ENCODE assay signal across 20 cellular contexts in the genomic region with DNA sequence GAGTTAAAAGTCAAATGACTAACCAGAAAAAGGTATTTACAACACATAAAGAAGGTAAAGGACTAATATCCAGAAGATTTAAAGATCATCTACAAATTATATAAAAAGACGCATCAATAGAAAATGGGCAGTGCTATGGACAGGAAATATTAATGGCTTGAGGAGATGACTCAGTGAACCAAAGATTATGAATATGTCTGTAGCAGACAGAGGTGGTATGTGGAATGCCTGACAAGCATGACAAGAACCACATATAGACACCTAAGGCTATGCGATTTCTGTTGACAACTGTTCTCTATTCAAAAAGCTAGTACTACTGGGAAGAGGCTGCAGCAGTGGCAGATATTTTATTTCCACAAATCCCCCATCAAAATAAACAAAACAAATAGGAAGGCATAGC.
"Had no signal": no experiment of that assay in that cellular context is flagged by ENCODE, and none has a peak within 500 bp of the region (broad histone marks: within the 10 kb centered on the region; RNA-seq: fewer than 3 reads in every experiment).

No MANE protein-coding gene starts in this region.

- ATAC-seq: activated CD4-positive, alpha-beta T cell treated with anti-CD3 and anti-CD28 coated beads for 36 hours; activated T-cell treated with anti-CD3 and anti-CD28 coated beads, Interleukin-2, amount 50 U/mL, for 4 hours; body of pancreas; left ventricle myocardium superior; natural killer cell treated with Interleukin-12 subunit alpha and Interleukin-12 subunit beta and Interleukin-15 and Interleukin-18, amount 100 ng/mL, for 72 hours had no signal

- DNase-seq: activated CD4-positive, alpha-beta T cell treated with anti-CD3 and anti-CD28 coated beads for 36 hours; activated CD4-positive, alpha-beta T cell treated with anti-CD3 and anti-CD28 coated beads, Interleukin-2, amount 50 U/mL, for 48 hours; activated CD8-positive, alpha-beta memory T cell treated with anti-CD3 and anti-CD28 coated beads, Interleukin-2, amount 50 U/mL, for 48 hours; activated naive CD4-positive, alpha-beta T cell treated with anti-CD3 and anti-CD28 coated beads for 36 hours; activated naive CD8-positive, alpha-beta T cell treated with anti-CD3 and anti-CD28 coated beads, Interleukin-2, amount 10 ng/mL, durations not matched to agents 7 days and 5 days; activated T-cell treated with anti-CD3 and anti-CD28 coated beads, Interleukin-2, amount 50 U/mL, for 4 hours; body of pancreas; central memory CD4-positive, alpha-beta T cell; colonic mucosa; hippocampal formation; left ventricle myocardium superior; midbrain; retina; sigmoid colon; stimulated activated CD4-positive, alpha-beta T cell treated with anti-CD3 and anti-CD28 coated beads, Interleukin-2, amount 100 ng/mL, for 48 hours; stimulated activated CD8-positive, alpha-beta memory T cell treated with anti-CD3 and anti-CD28 coated beads, Interleukin-4, amount 100 ng/mL, for 48 hours; stimulated activated naive CD4-positive, alpha-beta T cell; T1000; testis had no signal
